ENCODE assay signal across 26 cellular contexts in the genomic region with DNA sequence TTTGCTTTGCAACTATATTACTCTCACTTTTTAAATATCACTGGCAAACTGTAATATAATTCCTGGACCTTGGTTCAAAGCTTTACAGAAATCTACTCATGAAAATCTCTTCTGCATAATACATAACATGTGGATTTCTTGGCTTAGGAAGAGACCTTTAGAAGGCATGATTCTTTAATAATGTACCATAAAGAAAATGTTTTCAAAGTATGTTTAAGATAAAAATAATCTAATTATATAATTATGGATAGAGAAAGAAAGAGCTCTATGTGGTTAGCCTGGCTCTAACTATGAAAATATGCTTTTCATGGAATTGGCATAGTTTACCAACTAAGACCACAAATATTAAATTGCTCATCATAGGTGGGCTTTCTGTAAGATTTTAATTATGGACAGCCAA.
"Had no signal": no experiment of that assay in that cellular context is flagged by ENCODE, and none has a peak within 500 bp of the region (broad histone marks: within the 10 kb centered on the region; RNA-seq: fewer than 3 reads in every experiment).

No MANE protein-coding gene starts in this region.

- H3K4me3 ChIP-seq: colonic mucosa, coronary artery, dorsolateral prefrontal cortex, esophagus muscularis mucosa, esophagus squamous epithelium, gastrocnemius medialis, gastroesophageal sphincter, heart left ventricle, heart right ventricle had no signal

- H3K27ac ChIP-seq: colonic mucosa, coronary artery, dorsolateral prefrontal cortex, epithelial cell of prostate, esophagus muscularis mucosa, esophagus squamous epithelium, foreskin keratinocyte, gastrocnemius medialis, gastroesophageal sphincter, heart left ventricle, heart right ventricle had no signal

- H3K9me3 ChIP-seq: esophagus squamous epithelium, gastrocnemius medialis had no signal

- ATAC-seq: effector memory CD8-positive, alpha-beta T cell; esophagus mucosa; foreskin keratinocyte; gastrocnemius medialis; gastroesophageal sphincter; heart left ventricle; heart right ventricle had no signal

- H3K27me3 ChIP-seq: colonic mucosa, esophagus muscularis mucosa, esophagus squamous epithelium, foreskin keratinocyte, gastrocnemius medialis, gastroesophageal sphincter, heart left ventricle, heart right ventricle had no signal

- FAIRE-seq: colon, endothelial cell of umbilical vein had no signal

- H3K36me3 ChIP-seq: colonic mucosa, esophagus muscularis mucosa, esophagus squamous epithelium, gastrocnemius medialis, gastroesophageal sphincter, heart left ventricle, heart right ventricle had no signal

- H3K4me1 ChIP-seq: colonic mucosa, esophagus muscularis mucosa, esophagus squamous epithelium, gastrocnemius medialis, heart left ventricle, heart right ventricle had no signal

- DNase-seq: colonic mucosa; cortex of kidney; dermis blood vessel endothelial cell; dorsolateral prefrontal cortex; effector CD4-positive, alpha-beta T cell; effector CD8-positive, alpha-beta T cell; effector memory CD4-positive, alpha-beta T cell; effector memory CD8-positive, alpha-beta T cell; endodermal cell; erythroblast; esophagus squamous epithelium; foreskin fibroblast; foreskin keratinocyte; foreskin melanocyte; gastrocnemius medialis; glutamatergic neuron; head of caudate nucleus; heart left ventricle; heart right ventricle had no signal
